Comparison of ENCODE assay signal across 1 cellular context in genomic region chr5:179820483-179821297, GRCh38.
TF ChIP-seq lines count a peak whose summit lies in the region.

Gene SQSTM1 (plus strand): TSS chr5:179820905. CDS start chr5:179820937, 32 bp downstream.

TF ChIP-seq in K562, 482 proteins besides CTCF, POLR2A, EP300 and RAD21 (continued from another document and continues in another):
- TF ChIP-seq TRIM25 (IDR thresholded peaks at IDR 0.05; ENCODE audit: borderline replicate concordance) (no peak), ZNF133 (CRISPR knock-in tag; IDR thresholded peaks at IDR 0.05) (no peak), NCOA2 (IDR thresholded peaks at IDR 0.05; ENCODE audit: partially characterized antibody in 2 of 2) (no peak), DMBX1 (CRISPR knock-in tag; IDR thresholded peaks at IDR 0.05; ENCODE audit: borderline replicate concordance) (0 out of 2 replicates have a peak, but pooled peaks have one; percentile 7), CCAR2 (IDR thresholded peaks at IDR 0.05; ENCODE audit: low read depth, low read length) (no peak), MEIS2 (IDR thresholded peaks at IDR 0.05; ENCODE audit: partially characterized antibody) (no peak), ZKSCAN1 (IDR thresholded peaks at IDR 0.05; ENCODE audit: low read depth, low read length) (no peak), SIN3B (IDR thresholded peaks at IDR 0.05; ENCODE audit: low read depth) (peak; percentile 76), ZBTB33 (CRISPR knock-in tag; IDR thresholded peaks at IDR 0.05) (no peak), ZNF75A (CRISPR knock-in tag; IDR thresholded peaks at IDR 0.05) (no peak), NFYB (IDR thresholded peaks at IDR 0.05; ENCODE audit: extremely low read depth, insufficient read length) (no peak), ZNF316 (IDR thresholded peaks at IDR 0.05) (peak; percentile 98), ZNF140 (CRISPR knock-in tag; IDR thresholded peaks at IDR 0.05) (no peak), ZSCAN32 (CRISPR knock-in tag; IDR thresholded peaks at IDR 0.05) (no peak), ZNF175 (CRISPR knock-in tag; IDR thresholded peaks at IDR 0.05; ENCODE audit: low read depth) (peak; percentile 30; the same call in 1 of the 2 replicates), ZNF586 (CRISPR knock-in tag; conservative IDR thresholded peaks at IDR 0.05) (no peak), BRF1 (IDR thresholded peaks at IDR 0.05; ENCODE audit: borderline replicate concordance, extremely low read depth, insufficient read length) (no peak), ZNF354B (CRISPR knock-in tag; IDR thresholded peaks at IDR 0.05) (no peak), ZNF77 (CRISPR knock-in tag; IDR thresholded peaks at IDR 0.05) (no peak), CAMTA2 (CRISPR knock-in tag; conservative IDR thresholded peaks at IDR 0.05) (no peak), SP1 (CRISPR knock-in tag; IDR thresholded peaks at IDR 0.05) (no peak; the same call in 1 of the 2 replicates), PTBP1 (IDR thresholded peaks at IDR 0.05; ENCODE audit: low read depth, low read length) (no peak), STAT6 (CRISPR knock-in tag; IDR thresholded peaks at IDR 0.05) (no peak), ARID4B (CRISPR knock-in tag; IDR thresholded peaks at IDR 0.05) (no peak), RUNX1 (IDR thresholded peaks at IDR 0.05; ENCODE audit: low read depth) (no peak), ASH1L (IDR thresholded peaks at IDR 0.05; ENCODE audit: borderline replicate concordance, low read depth, partially characterized antibody) (no peak), USF1 (CRISPR knock-in tag; IDR thresholded peaks at IDR 0.05) (no peak), RBM39 (optimal IDR thresholded peaks at IDR 0.05; ENCODE audit: low read depth, low read length) (no peak), ZNF239 (CRISPR knock-in tag; IDR thresholded peaks at IDR 0.05) (peak; percentile 14; the same call in 1 of the 2 replicates), ZNF384 (IDR thresholded peaks at IDR 0.05; ENCODE audit: low read depth, low read length) (no peak), ZNF174 (CRISPR knock-in tag; IDR thresholded peaks at IDR 0.05) (no peak), HCFC1 (IDR thresholded peaks at IDR 0.05; ENCODE audit: low read depth, low read length) (peak; percentile 53; the same call in 1 of the 2 replicates), RBM34 (IDR thresholded peaks at IDR 0.05; ENCODE audit: borderline replicate concordance, insufficient read depth, low read length) (no peak), TCF3 (CRISPR knock-in tag; IDR thresholded peaks at IDR 0.05) (peak; percentile 34), RBM17 (IDR thresholded peaks at IDR 0.05; ENCODE audit: borderline replicate concordance, low read depth, low read length) (no peak), IFI16 (CRISPR knock-in tag; IDR thresholded peaks at IDR 0.05) (no peak), CBX3 (IDR thresholded peaks at IDR 0.05; ENCODE audit: borderline replicate concordance in 1 of 2, low read length in 2 of 2) (peak in 1 of 2 experiments; percentile 37; a peak in 1 of 3 replicates), CEBPZ (IDR thresholded peaks at IDR 0.05; ENCODE audit: borderline replicate concordance, low read depth, low read length) (no peak), MEF2A (IDR thresholded peaks at IDR 0.05; ENCODE audit: control insufficient read depth, low read depth, low read length) (no peak), ZKSCAN3 (CRISPR knock-in tag; IDR thresholded peaks at IDR 0.05) (no peak), STAG1 (CRISPR knock-in tag; IDR thresholded peaks at IDR 0.05; ENCODE audit: borderline replicate concordance) (no peak), CXXC5 (CRISPR knock-in tag; IDR thresholded peaks at IDR 0.05) (peak; percentile 74; the same call in 1 of the 2 replicates), NCOA4 (IDR thresholded peaks at IDR 0.05; ENCODE audit: partially characterized antibody) (no peak), SUPT5H (IDR thresholded peaks at IDR 0.05) (peak; percentile 98), SMAD3 (CRISPR knock-in tag; conservative IDR thresholded peaks at IDR 0.05) (no peak), FOSL1 (tag; conservative IDR thresholded peaks at IDR 0.05) (peak; percentile 10; the same call in 1 of the 2 replicates), SNRNP70 (optimal IDR thresholded peaks at IDR 0.05; ENCODE audit: low read depth, low read length) (no peak), KAT7 (CRISPR knock-in tag; IDR thresholded peaks at IDR 0.05; ENCODE audit: borderline replicate concordance) (no peak), LEF1 (IDR thresholded peaks at IDR 0.05) (0 out of 2 replicates have a peak, but pooled peaks have one; percentile 23), ZNF324 (CRISPR knock-in tag; IDR thresholded peaks at IDR 0.05) (no peak), RNF2 (IDR thresholded peaks at IDR 0.05) (no peak; the same call in 1 of the 2 replicates), SRSF7 (optimal IDR thresholded peaks at IDR 0.05; ENCODE audit: low read depth, low read length) (no peak), NR1H2 (CRISPR knock-in tag; IDR thresholded peaks at IDR 0.05) (0 out of 2 replicates have a peak, but pooled peaks have one; percentile 42), DDX20 (tag; IDR thresholded peaks at IDR 0.05; ENCODE audit: low read depth) (no peak), GMEB1 (CRISPR knock-in tag; IDR thresholded peaks at IDR 0.05) (no peak), ZNF830 (CRISPR knock-in tag; IDR thresholded peaks at IDR 0.05) (no peak), CBX2 (IDR thresholded peaks at IDR 0.05; ENCODE audit: insufficient read depth, low read length, poor library complexity, severe bottlenecking) (no peak), YY1 (IDR thresholded peaks at IDR 0.05; ENCODE audit: borderline replicate concordance in 1 of 3, control insufficient read depth in 1 of 3, extremely low read depth in 1 of 3, insufficient read depth in 3 of 3, insufficient read length in 1 of 3, insufficient replicate concordance in 2 of 3, low read depth in 1 of 3, low read length in 2 of 3) (peak; percentile 39 to 86 (median 78)), YBX1 (IDR thresholded peaks at IDR 0.05) (no peak)
